Comparison of ENCODE assay signal across 9 cellular contexts in genomic region chr18:27185025-27185763, GRCh38. TPM values are rescaled to one million over a fixed set of nuclear protein-coding genes. Genes with fewer than 3 reads are reported as not detected.
A peak's percentile ranks its signal among the peaks of the same experiment; 100 is the strongest.
DNase-seq lines count a peak whose midpoint lies in the region; ATAC-seq, FAIRE-seq and TF ChIP-seq lines count a peak whose summit lies in the region.
"Had no signal": no experiment of that assay in that cellular context is flagged by ENCODE, and none has a peak within 500 bp of the region (broad histone marks: within the 10 kb centered on the region; RNA-seq: fewer than 3 reads in every experiment).

CHST9 (minus strand) TSS chr18:27185308; CDS start chr18:27142809, 42,499 bp downstream.

- no peak for TF ChIP-seq EP300 in SK-N-SH (IDR thresholded peaks at IDR 0.05; ENCODE audit: borderline replicate concordance in 1 of 2, low read depth in 1 of 2, low read length in 1 of 2)

- H3K4me1 ChIP-seq in SK-N-SH (ENCODE audit: control insufficient read depth in 1 of 2, insufficient read depth in 2 of 2, low read depth in 1 of 2, low read length in 1 of 2) (peaks cover 0 to 4% of the 10 kb centered on the region in 2 experiments; a peak in 1 of 4 replicates), right lobe of liver (peaks cover 0 to 6% (median 2%) of the 10 kb centered on the region in 4 donors)

- H4K20me1 ChIP-seq in SK-N-SH (ENCODE audit: insufficient read depth) = no peaks in the 10 kb centered on the region

- ATAC-seq in SK-N-SH treated with all-trans-retinoic acid at 6 μM for 48 hours (no peak; the same call in 2 of the 3 replicates), right lobe of liver (peak; percentile 84 to 95 (median 92)), GM21515 (IDR thresholded peaks at IDR 0.05; ENCODE audit: unreplicated experiment) (no peak)
- no peak for ATAC-seq in stimulated activated memory B cell treated with anti-CD40 and anti-IgM and Interleukin-4, amounts not matched to agents 10 μg/mL and 1 μg/mL and 100 μg/mL, for 72 hours

- no peak within 1 kb of the TSS for H3K4me2 ChIP-seq in SK-N-SH

- TF ChIP-seq RAD21 in SK-N-SH (IDR thresholded peaks at IDR 0.05; ENCODE audit: low read length) = no peak

- no peaks in the 10 kb centered on the region for H3K36me3 ChIP-seq in SK-N-SH (replicated peaks in 1 of 2; ENCODE audit: control insufficient read depth in 1 of 2, insufficient read depth in 2 of 2, low read length in 1 of 2)
- no peaks in the 10 kb centered on the region for H3K36me3 ChIP-seq in bronchial epithelial cell (ENCODE audit: control insufficient read depth, insufficient read depth, low read length)
- no peaks in the 10 kb centered on the region for H3K36me3 ChIP-seq in right lobe of liver

- no peak within 1 kb of the TSS for H2AFZ ChIP-seq in SK-N-SH (ENCODE audit: low read depth)

- no peaks in the 10 kb centered on the region for H3K4me1 Mint-ChIP-seq in stimulated activated memory B cell treated with anti-CD40 and anti-IgM and Interleukin-4, amounts not matched to agents 10 μg/mL and 1 μg/mL and 100 μg/mL, for 72 hours

- POLR2A ChIA-PET in SK-N-SH (lab: Yijun Ruan, JAX) = interaction anchor here (0.5 to 0.6 kb wide), 2 partner anchors 45 to 288 kb away, joined by 3 to 6 read pairs; no protein-coding TSS in a partner anchor

- H3K4me3 ChIP-seq in SK-N-SH (ENCODE audit: low read depth in 2 of 2, low read length in 1 of 2) (peak within 1 kb of the TSS in 1 of 2 experiments; percentile 39; a peak in 2 of 4 replicates), bronchial epithelial cell (ENCODE audit: low read depth, low read length) (peak within 1 kb of the TSS; percentile 41), right lobe of liver (peak within 1 kb of the TSS; percentile 42 to 57 (median 55))

- H3K36me3 Mint-ChIP-seq in stimulated activated memory B cell treated with anti-CD40 and anti-IgM and Interleukin-4, amounts not matched to agents 10 μg/mL and 1 μg/mL and 100 μg/mL, for 72 hours = no peaks in the 10 kb centered on the region

- H3K9me2 ChIP-seq in SK-N-SH = no peaks in the 10 kb centered on the region

- no peaks in the 10 kb centered on the region for H3K79me2 ChIP-seq in SK-N-SH (ENCODE audit: insufficient read depth)

- FAIRE-seq in bronchial epithelial cell (lab: Jason Lieb, UNC) (no peak), urothelium cell line (lab: Jason Lieb, UNC) (no peak)

- intact Hi-C loops in right lobe of liver (cut with DNase I) = no loop called here

- H3K9me3 ChIP-seq in SK-N-SH = no peaks in the 10 kb centered on the region
- no peaks in the 10 kb centered on the region for H3K9me3 ChIP-seq in right lobe of liver

- whole genome bisulfite sequencing in SK-N-SH (ENCODE audit: low lambda C conversion rate) = 23% methylated on average over 16 of the region's 67 CpGs
- WGBS in right lobe of liver (ENCODE audit: insufficient coverage, low coverage, low lambda C conversion rate, missing lambda C conversion rate) = 3% methylated on average over 15 of the region's 67 CpGs

- CTCF ChIA-PET in SK-N-SH (lab: Yijun Ruan, JAX) = interaction anchor here (0.8 to 1.6 kb wide), 4 partner anchors 16 to 372 kb away, joined by 3 to 4 read pairs (median 3); no protein-coding TSS in a partner anchor

- peaks cover 31% of the 10 kb centered on the region for H3K27me3 Mint-ChIP-seq in stimulated activated memory B cell treated with anti-CD40 and anti-IgM and Interleukin-4, amounts not matched to agents 10 μg/mL and 1 μg/mL and 100 μg/mL, for 72 hours

- H3K27me3 ChIP-seq in SK-N-SH (ENCODE audit: insufficient read depth) (peaks cover 23% of the 10 kb centered on the region; the same call in 1 of the 2 replicates), bronchial epithelial cell (ENCODE audit: control insufficient read depth, insufficient read depth, low read length) (no peaks in the 10 kb centered on the region), right lobe of liver (no peaks in the 10 kb centered on the region)

- H3F3A ChIP-seq in SK-N-SH (replicated peaks; ENCODE audit: insufficient read depth) = no peaks in the 10 kb centered on the region

- no peaks in the 10 kb centered on the region for H3K9me3 Mint-ChIP-seq in stimulated activated memory B cell treated with anti-CD40 and anti-IgM and Interleukin-4, amounts not matched to agents 10 μg/mL and 1 μg/mL and 100 μg/mL, for 72 hours

- TF ChIP-seq POLR2A in right lobe of liver (IDR thresholded peaks at IDR 0.05) = no peak

- H3K27ac ChIP-seq in SK-N-SH (ENCODE audit: low read depth in 2 of 2, low read length in 1 of 2) (no peak within 1 kb of the TSS), right lobe of liver (peak within 1 kb of the TSS in 1 of 3 donors; percentile 29)

- DNase-seq in SK-N-SH (peak; percentile 82), bronchial epithelial cell (ENCODE audit: low read depth) (no peak), right lobe of liver (peak; percentile 69 to 79 (median 77)), urothelium cell line (ENCODE audit: low spot score) (peak; percentile 39)
- DNase-seq in stimulated activated CD4-positive, alpha-beta T cell treated with anti-CD3 and anti-CD28 coated beads, Interleukin-15, amount 100 ng/mL, for 24 hours = no peak

- TF ChIP-seq CTCF in SK-N-SH (IDR thresholded peaks at IDR 0.05) (no peak), bronchial epithelial cell (IDR thresholded peaks at IDR 0.05; ENCODE audit: insufficient read depth, low read length, severe bottlenecking) (no peak), right lobe of liver (IDR thresholded peaks at IDR 0.05) (peak in 1 of 4 donors; percentile 15)

- no peak within 1 kb of the TSS for H3K4me3 Mint-ChIP-seq in stimulated activated memory B cell treated with anti-CD40 and anti-IgM and Interleukin-4, amounts not matched to agents 10 μg/mL and 1 μg/mL and 100 μg/mL, for 72 hours

- H3K27ac Mint-ChIP-seq in stimulated activated memory B cell treated with anti-CD40 and anti-IgM and Interleukin-4, amounts not matched to agents 10 μg/mL and 1 μg/mL and 100 μg/mL, for 72 hours = no peak within 1 kb of the TSS

- no peak within 1 kb of the TSS for H3K9ac ChIP-seq in SK-N-SH

TF ChIP-seq in SK-N-SH, 30 proteins besides CTCF, POLR2A, EP300 and RAD21 (continues in another document):
- TF ChIP-seq USF2 (IDR thresholded peaks at IDR 0.05; ENCODE audit: borderline replicate concordance, low read depth, low read length) (no peak), CHD2 (IDR thresholded peaks at IDR 0.05; ENCODE audit: low read length, partially characterized antibody) (no peak), FOXM1 (IDR thresholded peaks at IDR 0.05; ENCODE audit: low read depth) (no peak), ZBTB33 (IDR thresholded peaks at IDR 0.05; ENCODE audit: borderline replicate concordance, low read depth) (no peak), POLR2AphosphoS5 (IDR thresholded peaks at IDR 0.05; ENCODE audit: low read depth, low read length) (no peak)

TF ChIP-seq in SK-N-SH treated with all-trans-retinoic acid at 6 μM for 48 hours, 23 proteins besides CTCF, POLR2A, EP300 and RAD21 (continues in another document):
- TF ChIP-seq ZFP30 (CRISPR knock-in tag; IDR thresholded peaks at IDR 0.05) (no peak), ESRRG (CRISPR knock-in tag; IDR thresholded peaks at IDR 0.05) (no peak), ISL1 (CRISPR knock-in tag; IDR thresholded peaks at IDR 0.05) (no peak), ZNF70 (CRISPR knock-in tag; IDR thresholded peaks at IDR 0.05) (no peak), SNAI2 (CRISPR knock-in tag; IDR thresholded peaks at IDR 0.05) (no peak), PPARA (CRISPR knock-in tag; IDR thresholded peaks at IDR 0.05; ENCODE audit: borderline replicate concordance) (no peak), OSR1 (CRISPR knock-in tag; IDR thresholded peaks at IDR 0.05) (no peak), POU6F1 (CRISPR knock-in tag; IDR thresholded peaks at IDR 0.05; ENCODE audit: borderline replicate concordance, low read depth) (no peak), ZNF8 (CRISPR knock-in tag; IDR thresholded peaks at IDR 0.05) (no peak), RARB (CRISPR knock-in tag; IDR thresholded peaks at IDR 0.05) (no peak), TSHZ2 (CRISPR knock-in tag; IDR thresholded peaks at IDR 0.05) (no peak)

RNA-seq across cellular contexts. Expression of gene CHST9, which starts in this region (rescaled TPM):
- polyA plus RNA-seq in SK-N-SH (2012; rRNA removed) = not detected in 2 replicates
- not detected in 2 replicates for polyA plus RNA-seq in SK-N-SH (2012; cell fraction: cytosol; rRNA removed)
- not detected in 2 replicates for polyA plus RNA-seq in SK-N-SH (2012; cell fraction: nucleus; rRNA removed)
- 0.26 and 0.38 TPM in 2 replicates for total RNA-seq in bronchial epithelial cell
- 10 to 100 TPM in 3 of 6 experiments, 1 to 10 TPM in 3; 3.8 to 24.2 (median 9.8) TPM for total RNA-seq in right lobe of liver
- polyA plus RNA-seq: AG04450 had no signal

Comparison
In these comparisons a context has a peak if more than half of its experiments do, and no peak if none do; other contexts are left out.
1. Peak in DNase-seq in SK-N-SH; RNA of the gene not detected or under 1 TPM.
2. DNase-seq: peak in right lobe of liver (3 of 3) and urothelium cell line (single experiment); none in bronchial epithelial cell (single experiment) and stimulated activated CD4-positive, alpha-beta T cell treated with anti-CD3 and anti-CD28 coated beads, Interleukin-15, amount 100 ng/mL, for 24 hours (single experiment).
3. ATAC-seq: peak in right lobe of liver (4 of 4); none in SK-N-SH treated with all-trans-retinoic acid at 6 μM for 48 hours (single experiment), stimulated activated memory B cell treated with anti-CD40 and anti-IgM and Interleukin-4, amounts not matched to agents 10 μg/mL and 1 μg/mL and 100 μg/mL, for 72 hours (single experiment) and GM21515 (single experiment).